In genomic region chr2:19185061-19185460, GRCh38 we compare ENCODE assay signal across 26 cellular contexts.
A peak's percentile ranks its signal among the peaks of the same experiment; 100 is the strongest.
DNase-seq lines count a peak whose midpoint lies in the region; ATAC-seq and TF ChIP-seq lines count a peak whose summit lies in the region.
"Had no signal": no experiment of that assay in that cellular context is flagged by ENCODE, and none has a peak within 500 bp of the region (broad histone marks: within the 10 kb centered on the region; RNA-seq: fewer than 3 reads in every experiment).

No MANE protein-coding gene starts in this region.

- no CpG with 5 or more reads among the region's 5 CpGs for WGBS in neuronal stem cell (ENCODE audit: extremely low coverage in 2 of 2, insufficient read length in 2 of 2, insufficient replicate concordance in 1 of 2), 2 donors

- H3K4me2 ChIP-seq in neuronal stem cell (ENCODE audit: insufficient read depth, low read length, poor library complexity, severe bottlenecking): no peak overlapping the region

- H2BK15ac ChIP-seq in neuronal stem cell (ENCODE audit: low read length): no peak overlapping the region

- no peaks in the 10 kb centered on the region for H3K4me1 ChIP-seq in neuronal stem cell (ENCODE audit: control insufficient read depth in 2 of 2, insufficient read depth in 1 of 2, low read depth in 1 of 2, low read length in 2 of 2)
- H3K4me1 ChIP-seq: SJCRH30, tibial nerve had no signal

- no peaks in the 10 kb centered on the region for H3K36me3 ChIP-seq in neuronal stem cell (replicated peaks in 1 of 2; ENCODE audit: control insufficient read depth in 2 of 2, insufficient read depth in 2 of 2, low read length in 2 of 2)
- H3K36me3 ChIP-seq: esophagus muscularis mucosa, SJCRH30, tibial nerve had no signal

- H3K4me3 ChIP-seq in NB4 (ENCODE audit: low read depth, low read length) (no peak overlapping the region), epithelial cell of esophagus (ENCODE audit: low read length) (no peak overlapping the region), neuronal stem cell (ENCODE audit: low read length in 2 of 2) (peak overlapping the region in 1 of 2 donors; percentile 60)
- H3K4me3 ChIP-seq: esophagus muscularis mucosa, SJCRH30, tibial nerve had no signal

- no peak overlapping the region for H2BK120ac ChIP-seq in neuronal stem cell (ENCODE audit: low read depth, low read length)

- no peak overlapping the region for H4K91ac ChIP-seq in neuronal stem cell (ENCODE audit: low read depth, low read length, poor library complexity)

- no peaks in the 10 kb centered on the region for H3K79me1 ChIP-seq in neuronal stem cell (ENCODE audit: low read depth, low read length)

- peak overlapping the region; percentile 4 for H2BK5ac ChIP-seq in neuronal stem cell (ENCODE audit: low read length)

- H3K23ac ChIP-seq in neuronal stem cell (ENCODE audit: low read depth, low read length, poor library complexity): no peak overlapping the region

- H3K14ac ChIP-seq in neuronal stem cell (ENCODE audit: low read length): no peak overlapping the region

- H3K18ac ChIP-seq in neuronal stem cell (ENCODE audit: low read length): peak overlapping the region; percentile 63

- H4K8ac ChIP-seq in neuronal stem cell (ENCODE audit: low read depth, low read length): no peak overlapping the region

- no peak overlapping the region for H2AFZ ChIP-seq in neuronal stem cell (ENCODE audit: low read length)

- no peak for ATAC-seq in HG03139 (IDR thresholded peaks at IDR 0.05; ENCODE audit: unreplicated experiment)
- ATAC-seq in HG03045 (IDR thresholded peaks at IDR 0.05; ENCODE audit: unreplicated experiment): no peak
- ATAC-seq: activated naive CD4-positive, alpha-beta T cell treated with anti-CD3 and anti-CD28 coated beads, Interleukin-2, amount 50 U/mL, for 72 hours; left cardiac atrium; right cardiac atrium; WTC11 had no signal

- peak; percentile 24 for DNase-seq in EL
- DNase-seq in NB4 (ENCODE audit: low read depth): peak; percentile 6
- DNase-seq in epithelial cell of esophagus (ENCODE audit: low read depth): peak; percentile 12
- DNase-seq in neuronal stem cell (ENCODE audit: low spot score): no peak
- DNase-seq in COR-L47 (lab: John Stamatoyannopoulos, UW): no peak
- DNase-seq in SKM-1 (lab: John Stamatoyannopoulos, UW; ENCODE audit: unreplicated experiment): no peak
- DNase-seq: activated CD4-positive, alpha-beta T cell treated with anti-CD3 and anti-CD28 coated beads, Interleukin-2, amount 10 ng/mL, durations not matched to agents 24 days and 14 days; activated CD8-positive, alpha-beta memory T cell treated with anti-CD3 and anti-CD28 coated beads for 24 hours; activated effector memory CD4-positive, alpha-beta T cell treated with Interleukin-2 at 50 U/mL for 16 hours; caudate nucleus; CD8-positive, alpha-beta memory T cell; HCEC 1CT; hippocampal formation; left cardiac atrium; NCI-H1092; NCI-H1694 treated with DMSO at 0.1 percent for 48 hours; right cardiac atrium; RPMI8226; SJCRH30; stimulated activated CD4-positive, alpha-beta T cell treated with anti-CD3 and anti-CD28 coated beads, Interleukin-4, amount 100 ng/mL, for 24 hours had no signal

- no peaks in the 10 kb centered on the region for H3K9me3 ChIP-seq in neuronal stem cell (replicated peaks in 1 of 2; ENCODE audit: control insufficient read depth in 2 of 2, insufficient read depth in 1 of 2, low read depth in 1 of 2, low read length in 2 of 2)
- H3K9me3 ChIP-seq: esophagus muscularis mucosa, SJCRH30 had no signal

- H2AK5ac ChIP-seq in neuronal stem cell (ENCODE audit: low read depth, low read length): no peak overlapping the region

- no peak for TF ChIP-seq CTCF in NB4 (IDR thresholded peaks at IDR 0.05; ENCODE audit: low read depth, low read length)
- no peak for TF ChIP-seq CTCF in epithelial cell of esophagus (IDR thresholded peaks at IDR 0.05; ENCODE audit: insufficient read depth, low read depth, low read length, missing control alignments)

- H3K27me3 ChIP-seq in neuronal stem cell (ENCODE audit: control insufficient read depth in 3 of 3, insufficient read depth in 3 of 3, low read depth in 1 of 3, low read length in 3 of 3): no peaks in the 10 kb centered on the region
- H3K27me3 ChIP-seq: esophagus muscularis mucosa, SJCRH30, tibial nerve had no signal

- no peak overlapping the region for H2BK12ac ChIP-seq in neuronal stem cell (ENCODE audit: low read length)

- H3K9ac ChIP-seq in neuronal stem cell (ENCODE audit: low read depth, low read length, poor library complexity): no peak overlapping the region

- no peak for TF ChIP-seq POLR2A in NB4 (IDR thresholded peaks at IDR 0.05; ENCODE audit: extremely low read depth, insufficient read length)

- no peak overlapping the region for H3K27ac ChIP-seq in neuronal stem cell (replicated peaks; ENCODE audit: low read length)
- H3K27ac ChIP-seq: esophagus muscularis mucosa, SJCRH30, tibial nerve had no signal

- no peak overlapping the region for H3K4ac ChIP-seq in neuronal stem cell (ENCODE audit: low read length)

Comparison
In these comparisons a context has a peak if more than half of its experiments do, and no peak if none do; other contexts are left out.
1. DNase-seq: peak in EL (single experiment), NB4 (single experiment) and epithelial cell of esophagus (single experiment); none in neuronal stem cell (single experiment), COR-L47 (single experiment) and SKM-1 (single experiment).